ENCODE assay signal across 12 cellular contexts in genomic region chr13:110396913-110397379, GRCh38.
DNase-seq lines count a peak whose midpoint lies in the region; ATAC-seq and TF ChIP-seq lines count a peak whose summit lies in the region.
"Had no signal": no experiment of that assay in that cellular context is flagged by ENCODE, and none has a peak within 500 bp of the region (broad histone marks: within the 10 kb centered on the region; RNA-seq: fewer than 3 reads in every experiment).

No MANE protein-coding gene starts in this region.

- no peak for TF ChIP-seq CTCF in astrocyte of the cerebellum (IDR thresholded peaks at IDR 0.05; ENCODE audit: low read depth, low read length, missing control alignments)

- ATAC-seq in HG02970 (IDR thresholded peaks at IDR 0.05; ENCODE audit: low FRiP score, unreplicated experiment) (no peak), HG02759 (IDR thresholded peaks at IDR 0.05; ENCODE audit: unreplicated experiment) (no peak)
- ATAC-seq: foreskin keratinocyte had no signal

- DNase-seq in Daoy (ENCODE audit: low read depth) (peak; percentile 94), astrocyte of the cerebellum (ENCODE audit: low read depth) (peak; percentile 100), hepatic stellate cell (ENCODE audit: low spot score) (peak; percentile 71), skeletal muscle cell (ENCODE audit: low read depth) (peak; percentile 100), Ammon's horn (ENCODE audit: low spot score) (no peak), GM19240 (ENCODE audit: insufficient read length, low spot score) (no peak)
- DNase-seq: activated CD4-positive, alpha-beta T cell treated with anti-CD3 and anti-CD28 coated beads for 1 hour; DND-41; NCI-H146 had no signal

- in situ Hi-C loops in astrocyte of the cerebellum (cut with HindIII; ENCODE audit: low sequenced_read_pairs): loop anchor here (5.0 kb wide), 1 partner anchor 100 kb away; no protein-coding TSS in a partner anchor

- no peak overlapping the region for H3K4me3 ChIP-seq in astrocyte of the cerebellum (ENCODE audit: low read depth, low read length)
- peak overlapping the region; percentile 18 for H3K4me3 ChIP-seq in skeletal muscle cell (ENCODE audit: low read depth, low read length)

Comparison
In these comparisons a context has a peak if more than half of its experiments do, and no peak if none do; other contexts are left out.
1. DNase-seq: peak in Daoy (single experiment), astrocyte of the cerebellum (single experiment), hepatic stellate cell (single experiment) and skeletal muscle cell (single experiment); none in Ammon's horn (single experiment) and GM19240 (single experiment).